Comparison of ENCODE assay signal across 25 cellular contexts in the genomic region with DNA sequence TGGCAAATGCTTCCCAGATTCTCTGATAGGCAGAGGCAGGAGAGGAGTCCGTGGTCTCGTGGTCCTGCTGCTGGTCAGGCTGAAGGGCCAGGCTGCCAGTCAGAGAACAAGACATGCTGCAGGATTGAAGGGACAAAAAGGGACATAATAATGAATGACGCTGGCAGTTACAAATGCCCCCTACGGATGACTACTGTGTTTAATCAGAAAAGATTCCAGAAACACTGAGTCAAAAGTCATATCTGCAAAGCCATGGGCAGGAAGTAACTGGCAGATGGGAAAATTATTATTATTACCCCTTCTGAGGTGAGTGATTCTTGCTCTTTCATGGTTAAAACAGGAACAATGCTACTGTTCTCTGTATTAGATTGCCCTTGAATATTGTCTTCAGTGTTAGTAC. TPM values are rescaled to one million over a fixed set of nuclear protein-coding genes. Genes with fewer than 3 reads are reported as not detected.
"Had no signal": no experiment of that assay in that cellular context is flagged by ENCODE, and none has a peak within 500 bp of the region (broad histone marks: within the 10 kb centered on the region; RNA-seq: fewer than 3 reads in every experiment).

No MANE protein-coding gene starts in this region.

- H3K36me3 ChIP-seq: right lobe of liver, stomach, transverse colon, uterus had no signal

- H3K4me1 ChIP-seq: right lobe of liver, stomach, transverse colon, uterus had no signal

- H3K36me3 Mint-ChIP-seq: memory B cell; stimulated activated effector memory CD8-positive, alpha-beta T cell treated with anti-CD3 and anti-CD28 coated beads, Interleukin-12 subunit alpha, Interleukin-12 subunit beta, amount 100 ng/mL, for 72 hours had no signal

- ATAC-seq: activated naive CD8-positive, alpha-beta T cell treated with anti-CD3 and anti-CD28 coated beads, Interleukin-2, amount 50 U/mL, for 24 hours; left cardiac atrium; right lobe of liver; stimulated activated effector memory CD8-positive, alpha-beta T cell treated with anti-CD3 and anti-CD28 coated beads, Interleukin-12 subunit alpha, Interleukin-12 subunit beta, amount 100 ng/mL, for 72 hours had no signal

- H3K27ac ChIP-seq: right lobe of liver, stomach, transverse colon, uterus had no signal

- H3K27me3 Mint-ChIP-seq: activated CD4-positive, alpha-beta memory T cell treated with anti-CD3 and anti-CD28 coated beads for 36 hours; activated naive CD4-positive, alpha-beta T cell treated with anti-CD3 and anti-CD28 coated beads, Interleukin-2, amount 10 ng/mL, durations not matched to agents 7 days and 5 days; activated naive CD8-positive, alpha-beta T cell treated with anti-CD3 and anti-CD28 coated beads, Interleukin-2, amount 50 U/mL, for 24 hours had no signal

- H3K9me3 ChIP-seq: right lobe of liver, uterus had no signal

- H3K4me1 Mint-ChIP-seq: nephron had no signal

- FAIRE-seq: small intestine had no signal

- H3K27me3 ChIP-seq: right lobe of liver, stomach, transverse colon, uterus had no signal

- H3K4me3 Mint-ChIP-seq: activated CD4-positive, alpha-beta memory T cell treated with anti-CD3 and anti-CD28 coated beads for 36 hours; activated naive CD4-positive, alpha-beta T cell treated with anti-CD3 and anti-CD28 coated beads, Interleukin-2, amount 10 ng/mL, durations not matched to agents 7 days and 5 days; activated naive CD8-positive, alpha-beta T cell treated with anti-CD3 and anti-CD28 coated beads, Interleukin-2, amount 50 U/mL, for 24 hours; memory B cell; nephron; stimulated activated effector memory CD8-positive, alpha-beta T cell treated with anti-CD3 and anti-CD28 coated beads, Interleukin-12 subunit alpha, Interleukin-12 subunit beta, amount 100 ng/mL, for 72 hours had no signal

- DNase-seq: activated CD4-positive, alpha-beta memory T cell treated with anti-CD3 and anti-CD28 coated beads for 36 hours; activated CD4-positive, alpha-beta T cell treated with anti-CD3 and anti-CD28 coated beads for 48 hours; activated naive CD4-positive, alpha-beta T cell treated with anti-CD3 and anti-CD28 coated beads, Interleukin-2, amount 10 ng/mL, durations not matched to agents 7 days and 5 days; activated naive CD8-positive, alpha-beta T cell treated with anti-CD3 and anti-CD28 coated beads, Interleukin-2, amount 50 U/mL, for 24 hours; activated T-cell treated with anti-CD3 and anti-CD28 coated beads, Interleukin-2, amount 50 U/mL, for 48 hours; anterior cingulate cortex; central memory CD4-positive, alpha-beta T cell; dermis blood vessel endothelial cell; effector CD8-positive, alpha-beta T cell; foreskin melanocyte; hippocampal formation; left cardiac atrium; nucleus accumbens; right lobe of liver; small intestine; stimulated activated CD4-positive, alpha-beta T cell treated with anti-CD3 and anti-CD28 coated beads, Interleukin-2, amount 100 ng/mL, for 24 hours; stomach; T-helper 9 cell; transverse colon; uterus had no signal

- H3K4me3 ChIP-seq: right lobe of liver, stomach, transverse colon, uterus had no signal

- H3K27ac Mint-ChIP-seq: activated CD4-positive, alpha-beta memory T cell treated with anti-CD3 and anti-CD28 coated beads for 36 hours; activated naive CD4-positive, alpha-beta T cell treated with anti-CD3 and anti-CD28 coated beads, Interleukin-2, amount 10 ng/mL, durations not matched to agents 7 days and 5 days; activated naive CD8-positive, alpha-beta T cell treated with anti-CD3 and anti-CD28 coated beads, Interleukin-2, amount 50 U/mL, for 24 hours; memory B cell; nephron; stimulated activated effector memory CD8-positive, alpha-beta T cell treated with anti-CD3 and anti-CD28 coated beads, Interleukin-12 subunit alpha, Interleukin-12 subunit beta, amount 100 ng/mL, for 72 hours had no signal

RNA-seq across cellular contexts. Expression of gene LCT, which starts 19.0 kb away (rescaled TPM):
- total RNA-seq: dermis blood vessel endothelial cell, left cardiac atrium, liver, temporal lobe had no signal
- polyA plus RNA-seq: liver, stomach had no signal
